In genomic region chr2:202026507-202026906, GRCh38 we compare ENCODE assay signal across 13 cellular contexts. TPM values are rescaled to one million over a fixed set of nuclear protein-coding genes. Genes with fewer than 3 reads are reported as not detected.
DNase-seq lines count a peak whose midpoint lies in the region; ATAC-seq and TF ChIP-seq lines count a peak whose summit lies in the region.
"Had no signal": no experiment of that assay in that cellular context is flagged by ENCODE, and none has a peak within 500 bp of the region (broad histone marks: within the 10 kb centered on the region; RNA-seq: fewer than 3 reads in every experiment).

No MANE protein-coding gene starts in this region.

- no peak overlapping the region for H4K8ac ChIP-seq in H9 (replicated peaks; ENCODE audit: insufficient read length, low read depth, low read length)

- H3K9me3 ChIP-seq in H9 (ENCODE audit: control insufficient read depth, low read depth, low read length), result no peaks in the 10 kb centered on the region
- H3K9me3 ChIP-seq in neural progenitor cell (ENCODE audit: low read depth), result no peaks in the 10 kb centered on the region
- no peaks in the 10 kb centered on the region for H3K9me3 ChIP-seq in gastrocnemius medialis
- no peaks in the 10 kb centered on the region for H3K9me3 ChIP-seq in GM23248 (ENCODE audit: low read depth)

- H3K4ac ChIP-seq in H9 (ENCODE audit: low read depth, low read length), result no peak overlapping the region; the same call in 1 of the 2 replicates

- H4K5ac ChIP-seq in H9 (ENCODE audit: insufficient read length, low read depth, low read length), result no peak overlapping the region

- no peaks in the 10 kb centered on the region for H3K79me1 ChIP-seq in H9 (ENCODE audit: insufficient read depth, low read depth, low read length, poor library complexity, severe bottlenecking)

- no peak overlapping the region for H2BK12ac ChIP-seq in H9 (ENCODE audit: insufficient read length, low read depth, low read length)

- no peak overlapping the region for H2BK5ac ChIP-seq in H9 (ENCODE audit: insufficient read length, low read length)

- H4K20me1 ChIP-seq in H9 (ENCODE audit: control insufficient read depth, insufficient read depth, insufficient read length), result no peaks in the 10 kb centered on the region
- no peaks in the 10 kb centered on the region for H4K20me1 ChIP-seq in neural progenitor cell (ENCODE audit: low read depth)
- no peaks in the 10 kb centered on the region for H4K20me1 ChIP-seq in GM23248 (ENCODE audit: insufficient read depth)
- H4K20me1 ChIP-seq: BLaER1 treated with 17β-estradiol and CSF1 and Interleukin-3, amounts not matched to agents 10 nM and 100 nM had no signal

- H2BK20ac ChIP-seq in H9 (ENCODE audit: low read depth, low read length, poor library complexity, severe bottlenecking), result no peak overlapping the region

- no peak overlapping the region for H3K4me3 ChIP-seq in neural progenitor cell
- no peak overlapping the region for H3K4me3 ChIP-seq in gastrocnemius medialis
- H3K4me3 ChIP-seq in GM23248, result no peak overlapping the region
- H3K4me3 ChIP-seq: BLaER1 treated with 17β-estradiol and CSF1 and Interleukin-3, amounts not matched to agents 10 nM and 100 nM had no signal

- H3T11ph ChIP-seq in H9 (ENCODE audit: low read length), result no peak overlapping the region

- no peak overlapping the region for H3K9ac ChIP-seq in H9 (ENCODE audit: extremely low read depth, insufficient read length, low read length)
- H3K9ac ChIP-seq in neural progenitor cell, result no peak overlapping the region
- H3K9ac ChIP-seq in GM23248, result no peak overlapping the region
- H3K9ac ChIP-seq: BLaER1 treated with 17β-estradiol and CSF1 and Interleukin-3, amounts not matched to agents 10 nM and 100 nM had no signal

- H3K36me3 ChIP-seq in neural progenitor cell, result no peaks in the 10 kb centered on the region
- H3K36me3 ChIP-seq in gastrocnemius medialis, result no peaks in the 10 kb centered on the region
- H3K36me3 ChIP-seq in GM23248 (ENCODE audit: low read depth), result no peaks in the 10 kb centered on the region
- H3K36me3 ChIP-seq: BLaER1 treated with 17β-estradiol and CSF1 and Interleukin-3, amounts not matched to agents 10 nM and 100 nM had no signal

- H2AFZ ChIP-seq in H9 (ENCODE audit: low read length) (no peak overlapping the region), neural progenitor cell (replicated peaks) (no peak overlapping the region), GM23248 (no peak overlapping the region)

- no peaks in the 10 kb centered on the region for H3K23me2 ChIP-seq in H9 (ENCODE audit: insufficient read length, low read depth, low read length, poor library complexity, severe bottlenecking)

- TF ChIP-seq CTCF in H9 (conservative IDR thresholded peaks at IDR 0.05), result no peak
- no peak for TF ChIP-seq CTCF in endothelial cell (IDR thresholded peaks at IDR 0.05; ENCODE audit: unreplicated experiment)
- TF ChIP-seq CTCF in neural progenitor cell (IDR thresholded peaks at IDR 0.05), result no peak
- TF ChIP-seq CTCF in gastrocnemius medialis (IDR thresholded peaks at IDR 0.05 in 4 of 5, conservative IDR thresholded peaks at IDR 0.05 in 1 of 5), result no peak

- no peak overlapping the region for H2BK120ac ChIP-seq in H9 (ENCODE audit: low read depth, low read length, poor library complexity, severe bottlenecking)

- H3K4me1 ChIP-seq in H9 (ENCODE audit: insufficient read depth, low read length) (peaks cover 20% of the 10 kb centered on the region; the same call in 1 of the 2 replicates), neural progenitor cell (peaks cover 49% of the 10 kb centered on the region), gastrocnemius medialis (peaks cover 11 to 14% of the 10 kb centered on the region in 2 donors), GM23248 (ENCODE audit: insufficient read depth) (peaks cover 7% of the 10 kb centered on the region)
- H3K4me1 ChIP-seq: BLaER1 treated with 17β-estradiol and CSF1 and Interleukin-3, amounts not matched to agents 10 nM and 100 nM had no signal

- H3K9me2 ChIP-seq in GM23248 (ENCODE audit: insufficient read depth), result no peaks in the 10 kb centered on the region

- no peak for TF ChIP-seq POLR2A in gastrocnemius medialis (IDR thresholded peaks at IDR 0.05)

- H2BK15ac ChIP-seq in H9 (ENCODE audit: low read depth, low read length), result no peak overlapping the region

- no peak overlapping the region for H4K91ac ChIP-seq in H9 (ENCODE audit: insufficient read length, low read depth, low read length)

- H3K36me3 Mint-ChIP-seq in H9 (ENCODE audit: insufficient read depth in 1 of 3, low read depth in 3 of 3), result peaks cover 0 to 2% (median 0%) of the 10 kb centered on the region in 3 experiments; a peak in 3 of 7 replicates
- peaks cover 5% of the 10 kb centered on the region for H3K36me3 Mint-ChIP-seq in endothelial cell (ENCODE audit: low read depth, unreplicated experiment)
- no peaks in the 10 kb centered on the region for H3K36me3 Mint-ChIP-seq in neural progenitor cell
- no peaks in the 10 kb centered on the region for H3K36me3 Mint-ChIP-seq in stimulated activated memory B cell treated with anti-CD40 and anti-IgM and Interleukin-4, amounts not matched to agents 10 μg/mL and 1 μg/mL and 100 μg/mL, for 72 hours
- H3K36me3 Mint-ChIP-seq: CD4-positive, CD25-positive, alpha-beta regulatory T cell had no signal

- in situ Hi-C loops in gastrocnemius medialis (cut with MboI; ENCODE audit: low sequenced_read_pairs in 4 of 4) (no loop called here), GM23248 (cut with MboI) (no loop called here)

- no CpG with 5 or more reads among the region's 5 CpGs for WGBS in H9 (ENCODE audit: extremely low coverage, insufficient read length, low lambda C conversion rate)
- 77 to 86% methylated on average over 5 of the region's 5 CpGs for whole genome bisulfite sequencing in GM23248 (ENCODE audit: low coverage in 1 of 2, low lambda C conversion rate in 2 of 2, missing lambda C conversion rate in 2 of 2), 2 experiments

- DNase-seq in H9 (no peak), endothelial cell (ENCODE audit: low spot score) (no peak), neural progenitor cell (ENCODE audit: low spot score) (no peak), gastrocnemius medialis (no peak), cerebellum (ENCODE audit: low spot score) (no peak), GM23248 (no peak)
- DNase-seq: 8988T; CD4-positive, CD25-positive, alpha-beta regulatory T cell; DMS53; H7 had no signal

- H3K23ac ChIP-seq in H9 (ENCODE audit: insufficient read length, low read depth, low read length), result no peak overlapping the region

- intact Hi-C loops in gastrocnemius medialis (cut with DNase I; ENCODE audit: low total_unique reads), result no loop called here

- H3K27me3 ChIP-seq in H9 (ENCODE audit: insufficient read depth, low read length), result peaks cover 2% of the 10 kb centered on the region; the same call in 1 of the 2 replicates
- H3K27me3 ChIP-seq in neural progenitor cell, result no peaks in the 10 kb centered on the region
- no peaks in the 10 kb centered on the region for H3K27me3 ChIP-seq in gastrocnemius medialis
- no peaks in the 10 kb centered on the region for H3K27me3 ChIP-seq in GM23248 (replicated peaks; ENCODE audit: insufficient read depth)

- no peak overlapping the region for H3K18ac ChIP-seq in H9 (ENCODE audit: insufficient read length, low read depth, low read length)

- H3K14ac ChIP-seq in H9 (ENCODE audit: insufficient read depth, low read length), result no peak overlapping the region

- H3K79me2 ChIP-seq in H9 (ENCODE audit: insufficient read depth, low read length), result no peaks in the 10 kb centered on the region
- H3K79me2 ChIP-seq in neural progenitor cell (ENCODE audit: low read depth), result peaks cover 10% of the 10 kb centered on the region
- no peaks in the 10 kb centered on the region for H3K79me2 ChIP-seq in GM23248 (ENCODE audit: insufficient read depth)

- H3K4me2 ChIP-seq in H9 (ENCODE audit: insufficient read depth, insufficient read length, low read length), result no peak overlapping the region
- H3K4me2 ChIP-seq in neural progenitor cell, result peak overlapping the region; percentile 8
- no peak overlapping the region for H3K4me2 ChIP-seq in GM23248 (ENCODE audit: unreplicated experiment)

- no peak overlapping the region for H3K27ac Mint-ChIP-seq in H9
- H3K27ac Mint-ChIP-seq in endothelial cell (ENCODE audit: unreplicated experiment), result peak overlapping the region; percentile 74
- H3K27ac Mint-ChIP-seq in neural progenitor cell, result no peak overlapping the region
- no peak overlapping the region for H3K27ac Mint-ChIP-seq in stimulated activated memory B cell treated with anti-CD40 and anti-IgM and Interleukin-4, amounts not matched to agents 10 μg/mL and 1 μg/mL and 100 μg/mL, for 72 hours
- H3K27ac Mint-ChIP-seq: CD4-positive, CD25-positive, alpha-beta regulatory T cell had no signal

- H3K9me3 Mint-ChIP-seq in H9 (no peaks in the 10 kb centered on the region), endothelial cell (ENCODE audit: unreplicated experiment) (no peaks in the 10 kb centered on the region), neural progenitor cell (no peaks in the 10 kb centered on the region)
- H3K9me3 Mint-ChIP-seq in stimulated activated memory B cell treated with anti-CD40 and anti-IgM and Interleukin-4, amounts not matched to agents 10 μg/mL and 1 μg/mL and 100 μg/mL, for 72 hours, result no peaks in the 10 kb centered on the region
- H3K9me3 Mint-ChIP-seq: CD4-positive, CD25-positive, alpha-beta regulatory T cell had no signal

- peaks cover 52% of the 10 kb centered on the region for H3F3A ChIP-seq in neural progenitor cell (ENCODE audit: low read depth)
- peaks cover 14% of the 10 kb centered on the region; the same call in 1 of the 2 replicates for H3F3A ChIP-seq in GM23248 (ENCODE audit: insufficient read depth)

- ATAC-seq in gastrocnemius medialis (peak; percentile 41 to 58), HG02798 (IDR thresholded peaks at IDR 0.05; ENCODE audit: poor library complexity, unreplicated experiment) (no peak)
- ATAC-seq in stimulated activated memory B cell treated with anti-CD40 and anti-IgM and Interleukin-4, amounts not matched to agents 10 μg/mL and 1 μg/mL and 100 μg/mL, for 72 hours, result no peak

- H3K4me3 Mint-ChIP-seq in H9, result peak overlapping the region in 1 of 2 experiments; percentile 37; a peak in 2 of 5 replicates
- peak overlapping the region; percentile 57 for H3K4me3 Mint-ChIP-seq in endothelial cell (ENCODE audit: unreplicated experiment)
- peak overlapping the region; percentile 24 for H3K4me3 Mint-ChIP-seq in neural progenitor cell
- H3K4me3 Mint-ChIP-seq in stimulated activated memory B cell treated with anti-CD40 and anti-IgM and Interleukin-4, amounts not matched to agents 10 μg/mL and 1 μg/mL and 100 μg/mL, for 72 hours, result no peak overlapping the region
- H3K4me3 Mint-ChIP-seq: CD4-positive, CD25-positive, alpha-beta regulatory T cell had no signal

- H3K27me3 Mint-ChIP-seq in H9 (ENCODE audit: low read depth), result peaks cover 6% of the 10 kb centered on the region
- H3K27me3 Mint-ChIP-seq in endothelial cell (ENCODE audit: unreplicated experiment), result peaks cover 6% of the 10 kb centered on the region
- peaks cover 3% of the 10 kb centered on the region for H3K27me3 Mint-ChIP-seq in neural progenitor cell (ENCODE audit: insufficient read depth, low read depth)
- H3K27me3 Mint-ChIP-seq in stimulated activated memory B cell treated with anti-CD40 and anti-IgM and Interleukin-4, amounts not matched to agents 10 μg/mL and 1 μg/mL and 100 μg/mL, for 72 hours, result peaks cover 7% of the 10 kb centered on the region

- no peak overlapping the region for H3K56ac ChIP-seq in H9 (ENCODE audit: insufficient read length, low read depth, low read length)

- H2AK5ac ChIP-seq in H9 (ENCODE audit: insufficient read length, low read length), result peak overlapping the region; percentile 2

- H3K4me1 Mint-ChIP-seq in H9 (peaks cover 61 to 74% of the 10 kb centered on the region in 2 experiments), endothelial cell (ENCODE audit: unreplicated experiment) (peaks cover 45% of the 10 kb centered on the region), neural progenitor cell (peaks cover 47% of the 10 kb centered on the region)
- no peaks in the 10 kb centered on the region for H3K4me1 Mint-ChIP-seq in stimulated activated memory B cell treated with anti-CD40 and anti-IgM and Interleukin-4, amounts not matched to agents 10 μg/mL and 1 μg/mL and 100 μg/mL, for 72 hours

- H3K27ac ChIP-seq in H9 (ENCODE audit: insufficient read length, low read depth, low read length) (no peak overlapping the region), neural progenitor cell (no peak overlapping the region), gastrocnemius medialis (peak overlapping the region; percentile 11 to 61 (median 31)), GM23248 (no peak overlapping the region)
- H3K27ac ChIP-seq: BLaER1 treated with 17β-estradiol and CSF1 and Interleukin-3, amounts not matched to agents 10 nM and 100 nM had no signal

RNA-seq across cellular contexts. Expression of gene FZD7, which starts 7.1 kb away (rescaled TPM):
- total RNA-seq in H9 (2021), result 302 and 309 TPM in 2 replicates
- 42.2 TPM for total RNA-seq in endothelial cell (ENCODE audit: unreplicated experiment)
- 79.4 and 106 TPM in 2 replicates for total RNA-seq in neural progenitor cell (ENCODE audit: low replicate concordance)
- 1 to 10 TPM; 4.4 to 9.4 (median 6.4) TPM for total RNA-seq in gastrocnemius medialis
- 48.7 TPM for total RNA-seq in cerebellum
- total RNA-seq in GM23248 (2014; rRNA removed; shearing (Covaris generic)), result 53.7 and 56.4 TPM in 2 replicates
- 19.3 and 19.4 TPM in 2 replicates for polyA plus RNA-seq in GM23248 (2016; fragmentation: Nextera tagmentation; extraction: Ambion mirVana)

RNA-seq across cellular contexts. Expression of gene KIAA2012, which starts 46.5 kb away (rescaled TPM):
- not detected in 2 replicates for total RNA-seq in H9 (2021)
- total RNA-seq in endothelial cell (ENCODE audit: unreplicated experiment), result 0.08 TPM
- not detected in 2 replicates for total RNA-seq in neural progenitor cell (ENCODE audit: low replicate concordance)
- not detected for total RNA-seq in gastrocnemius medialis
- 1.00 TPM for total RNA-seq in cerebellum
- total RNA-seq in GM23248 (2014; rRNA removed; shearing (Covaris generic)), result not detected in 2 replicates
- 0.13 and 0.18 TPM in 2 replicates for polyA plus RNA-seq in GM23248 (2016; fragmentation: Nextera tagmentation; extraction: Ambion mirVana)
- total RNA-seq: CD4-positive, CD25-positive, alpha-beta regulatory T cell; H7 had no signal
- polyA plus RNA-seq: CD4-positive, CD25-positive, alpha-beta regulatory T cell had no signal

Comparison
In these comparisons a context has a peak if more than half of its experiments do, and no peak if none do; other contexts are left out.
1. H3K27ac ChIP-seq: peak in gastrocnemius medialis (4 of 4); none in H9 (single experiment), neural progenitor cell (single experiment) and GM23248 (single experiment).
2. ATAC-seq: peak in gastrocnemius medialis (2 of 2); none in HG02798 (single experiment) and stimulated activated memory B cell treated with anti-CD40 and anti-IgM and Interleukin-4, amounts not matched to agents 10 μg/mL and 1 μg/mL and 100 μg/mL, for 72 hours (single experiment).